1 cellular context compared by ENCODE assay signal in genomic region chr6:157981132-157981394, GRCh38.
TF ChIP-seq lines count a peak whose summit lies in the region.

No MANE protein-coding gene starts in this region.

TF ChIP-seq in HepG2, 621 proteins besides CTCF, POLR2A, EP300 and RAD21 (continued from another document):
- TF ChIP-seq ZNF318 (CRISPR knock-in tag; IDR thresholded peaks at IDR 0.05) (peak; percentile 35; the same call in 1 of the 2 replicates), ZBTB46 (CRISPR knock-in tag; IDR thresholded peaks at IDR 0.05; ENCODE audit: borderline replicate concordance) (0 out of 2 replicates have a peak, but pooled peaks have one; percentile 44), THAP8 (CRISPR knock-in tag; IDR thresholded peaks at IDR 0.05; ENCODE audit: borderline replicate concordance) (0 out of 2 replicates have a peak, but pooled peaks have one; percentile 31), ZNF607 (CRISPR knock-in tag; IDR thresholded peaks at IDR 0.05; ENCODE audit: borderline replicate concordance) (peak; percentile 38; the same call in 1 of the 2 replicates), REPIN1 (CRISPR knock-in tag; IDR thresholded peaks at IDR 0.05; ENCODE audit: borderline replicate concordance, low read depth) (0 out of 2 replicates have a peak, but pooled peaks have one; percentile 23), MXD1 (CRISPR knock-in tag; IDR thresholded peaks at IDR 0.05) (peak; percentile 65), PTBP1 (IDR thresholded peaks at IDR 0.05; ENCODE audit: low read depth, low read length, poor library complexity, severe bottlenecking) (peak; percentile 64), ZNF780A (CRISPR knock-in tag; IDR thresholded peaks at IDR 0.05) (0 out of 2 replicates have a peak, but pooled peaks have one; percentile 56), SCMH1 (CRISPR knock-in tag; IDR thresholded peaks at IDR 0.05; ENCODE audit: borderline replicate concordance) (no peak), PAX8 (CRISPR knock-in tag; IDR thresholded peaks at IDR 0.05; ENCODE audit: borderline replicate concordance) (no peak), ETS1 (CRISPR knock-in tag; IDR thresholded peaks at IDR 0.05) (no peak), MEF2D (CRISPR knock-in tag; IDR thresholded peaks at IDR 0.05) (no peak), ZNF572 (CRISPR knock-in tag; IDR thresholded peaks at IDR 0.05) (peak; percentile 94; the same call in 1 of the 2 replicates), USF2 (IDR thresholded peaks at IDR 0.05; ENCODE audit: low read depth, low read length) (peak; percentile 59), USF2 (CRISPR knock-in tag; IDR thresholded peaks at IDR 0.05; ENCODE audit: borderline replicate concordance) (no peak; the same call in 1 of the 2 replicates), PRPF4 (IDR thresholded peaks at IDR 0.05; ENCODE audit: low read depth, low read length, poor library complexity, severe bottlenecking) (no peak), ZSCAN22 (CRISPR knock-in tag; IDR thresholded peaks at IDR 0.05) (0 out of 2 replicates have a peak, but pooled peaks have one; percentile 78), MIXL1 (CRISPR knock-in tag; IDR thresholded peaks at IDR 0.05) (no peak)
